In the genomic region with DNA sequence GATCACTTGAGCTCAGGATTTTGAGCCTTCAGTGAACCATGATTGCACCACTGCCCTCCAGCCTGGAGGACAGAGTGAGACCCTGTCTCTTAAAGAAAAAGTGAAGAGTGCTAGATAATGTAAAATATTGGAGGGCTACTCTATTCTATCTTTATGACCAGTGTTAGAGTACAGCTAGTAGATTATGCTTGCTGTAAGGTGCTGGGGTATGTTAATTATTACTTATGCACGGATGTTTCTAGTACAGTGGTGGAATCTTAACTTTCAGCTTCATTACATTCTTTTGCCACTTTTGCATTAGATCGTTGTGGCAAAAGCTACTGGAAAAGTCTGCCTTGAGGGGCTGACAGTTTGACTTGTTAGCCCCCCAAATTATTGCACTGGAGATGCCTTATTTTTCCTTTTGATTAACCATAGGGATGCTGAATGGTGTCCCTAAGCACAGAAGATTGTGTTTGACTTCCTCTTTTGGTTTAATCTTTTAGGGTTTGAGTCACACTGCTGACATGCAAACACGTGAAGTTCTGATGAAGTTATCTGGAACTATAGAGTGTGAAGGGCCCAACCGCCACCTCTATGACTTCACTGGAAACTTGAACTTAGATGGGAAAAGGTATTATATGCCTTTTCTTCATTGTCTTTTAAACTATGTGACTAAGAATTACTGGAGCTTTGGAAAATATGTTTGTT, we compare ENCODE assay signal across 27 cellular contexts.
DNase-seq lines count a peak whose midpoint lies in the region; ATAC-seq and TF ChIP-seq lines count a peak whose summit lies in the region.
"Had no signal": no experiment of that assay in that cellular context is flagged by ENCODE, and none has a peak within 500 bp of the region (broad histone marks: within the 10 kb centered on the region; RNA-seq: fewer than 3 reads in every experiment).

No MANE protein-coding gene starts in this region.

- peak; percentile 93 for ATAC-seq in HG02938 (IDR thresholded peaks at IDR 0.05; ENCODE audit: unreplicated experiment)
- ATAC-seq: activated CD4-positive, alpha-beta T cell treated with anti-CD3 and anti-CD28 coated beads for 36 hours; activated naive CD4-positive, alpha-beta T cell treated with anti-CD3 and anti-CD28 coated beads, Interleukin-2, amount 50 U/mL, for 72 hours had no signal

- peak; percentile 10 for DNase-seq in NOMO-1 treated with DMSO at 0.1 percent for 48 hours (lab: John Stamatoyannopoulos, UW; ENCODE audit: unreplicated experiment)
- no peak for DNase-seq in NOMO-1 treated with dmso at 0.1 percent for 144 hours (lab: John Stamatoyannopoulos, UW; ENCODE audit: unreplicated experiment)
- DNase-seq in NB4 (ENCODE audit: low read depth) = peak; percentile 11
- DNase-seq in NCI-H2029 treated with DMSO at 0.1 percent for 48 hours (lab: John Stamatoyannopoulos, UW) = no peak
- DNase-seq in islet precursor cell = no peak
- no peak for DNase-seq in hypothalamus (lab: John Stamatoyannopoulos, UW)
- DNase-seq in OCI-LY7 (ENCODE audit: low spot score) = no peak
- DNase-seq: activated CD4-positive, alpha-beta T cell treated with anti-CD3 and anti-CD28 coated beads for 36 hours; central memory CD4-positive, alpha-beta T cell; COR-L47; dorsolateral prefrontal cortex; foreskin fibroblast; GM23248; hippocampal formation; NCI-H1417 treated with DMSO at 0.1 percent for 48 hours; NCI-H526 treated with DMSO at 0.1 percent for 48 hours; SHP77; stimulated activated CD4-positive, alpha-beta T cell treated with anti-CD3 and anti-CD28 coated beads, Interleukin-4, amount 100 ng/mL, for 1 hour; stomach; transverse colon had no signal

- TF ChIP-seq POLR2A in NB4 (IDR thresholded peaks at IDR 0.05; ENCODE audit: extremely low read depth, insufficient read length) = no peak

- no peaks in the 10 kb centered on the region for H4K20me1 ChIP-seq in OCI-LY7 (ENCODE audit: insufficient read depth, low read length)

- no peak overlapping the region for H3K27ac ChIP-seq in OCI-LY7 (ENCODE audit: low read depth, low read length, poor library complexity, severe bottlenecking)
- H3K27ac ChIP-seq: 22Rv1, ascending aorta, dorsolateral prefrontal cortex, epithelial cell of prostate, GM23248, neutrophil, stomach, transverse colon had no signal

- no peaks in the 10 kb centered on the region for H3K36me3 ChIP-seq in OCI-LY7 (ENCODE audit: insufficient read depth, low read length)
- H3K36me3 ChIP-seq: ascending aorta, neutrophil, stomach, transverse colon had no signal

- H3K79me2 ChIP-seq in OCI-LY7 (ENCODE audit: insufficient read depth, low read depth, low read length) = no peaks in the 10 kb centered on the region

- TF ChIP-seq CTCF in NB4 (IDR thresholded peaks at IDR 0.05; ENCODE audit: low read depth, low read length) (no peak), OCI-LY7 (conservative IDR thresholded peaks at IDR 0.05; ENCODE audit: low read length) (no peak)

- H3K4me2 ChIP-seq in OCI-LY7 (ENCODE audit: low read length) = no peak overlapping the region
- H3K4me2 ChIP-seq: smooth muscle cell had no signal

- no peaks in the 10 kb centered on the region for H3K9me3 ChIP-seq in OCI-LY7 (ENCODE audit: low read length)
- H3K9me3 ChIP-seq: ascending aorta, neutrophil, stomach, transverse colon had no signal

- intact Hi-C loops in OCI-LY7 (cut with micrococcal nuclease; ENCODE audit: unreplicated experiment) = no loop called here

- H2AFZ ChIP-seq in OCI-LY7 (ENCODE audit: low read length) = no peak overlapping the region
- H2AFZ ChIP-seq: GM23248 had no signal

- BruUV-seq in OCI-LY7 (replicated peaks; lab: Mats Ljungman, UMichigan) = no TSS peak

- no peaks in the 10 kb centered on the region for H3K9me2 ChIP-seq in OCI-LY7 (ENCODE audit: insufficient read depth, low read length)

- H3K4me1 ChIP-seq in OCI-LY7 (ENCODE audit: insufficient read depth, low read length, poor library complexity, severe bottlenecking) = no peaks in the 10 kb centered on the region
- H3K4me1 ChIP-seq: ascending aorta, stomach, transverse colon had no signal

- POLR2A ChIA-PET in OCI-LY7 (lab: Charles Lee) = no interaction called here

- H3K4me3 ChIP-seq in NB4 (ENCODE audit: low read depth, low read length) (no peak overlapping the region), OCI-LY7 (ENCODE audit: low read depth, low read length, poor library complexity, severe bottlenecking) (no peak overlapping the region)
- H3K4me3 ChIP-seq: ascending aorta, dorsolateral prefrontal cortex, GM23248, smooth muscle cell, stomach, transverse colon had no signal

- CTCF ChIA-PET in OCI-LY7 (lab: Charles Lee; ENCODE audit: unreplicated experiment) = no interaction called here

Comparison
In these comparisons a context has a peak if more than half of its experiments do, and no peak if none do; other contexts are left out.
1. DNase-seq: peak in NOMO-1 treated with DMSO at 0.1 percent for 48 hours (single experiment) and NB4 (single experiment); none in NOMO-1 treated with dmso at 0.1 percent for 144 hours (single experiment), NCI-H2029 treated with DMSO at 0.1 percent for 48 hours (single experiment), islet precursor cell (single experiment), hypothalamus (0 of 51) and OCI-LY7 (single experiment).